ENCODE assay signal across 21 cellular contexts in genomic region chr17:3681565-3681964, GRCh38.
"Had no signal": no experiment of that assay in that cellular context is flagged by ENCODE, and none has a peak within 500 bp of the region (broad histone marks: within the 10 kb centered on the region; RNA-seq: fewer than 3 reads in every experiment).

No MANE protein-coding gene starts in this region.

- H3K4me3 Mint-ChIP-seq: activated CD8-positive, alpha-beta memory T cell treated with anti-CD3 and anti-CD28 coated beads, Interleukin-2, amount 10 ng/mL, durations not matched to agents 7 days and 5 days; activated naive CD8-positive, alpha-beta T cell; memory B cell; neural progenitor cell had no signal

- H3K36me3 Mint-ChIP-seq: activated CD8-positive, alpha-beta memory T cell treated with anti-CD3 and anti-CD28 coated beads, Interleukin-2, amount 10 ng/mL, durations not matched to agents 7 days and 5 days; activated naive CD8-positive, alpha-beta T cell; neural progenitor cell had no signal

- ATAC-seq: activated CD4-positive, CD25-positive, alpha-beta regulatory T cell treated with anti-CD3 and anti-CD28 coated beads, Interleukin-2, amount 50 U/mL, for 24 hours; activated CD8-positive, alpha-beta memory T cell treated with anti-CD3 and anti-CD28 coated beads, Interleukin-2, amount 10 ng/mL, durations not matched to agents 7 days and 5 days; esophagus mucosa; gastroesophageal sphincter; heart left ventricle; left ventricle myocardium superior; psoas muscle; upper lobe of right lung had no signal

- H3K4me3 ChIP-seq: gastroesophageal sphincter, heart left ventricle, neural progenitor cell, ovary, psoas muscle, upper lobe of right lung had no signal

- H3K9me3 Mint-ChIP-seq: memory B cell, neural progenitor cell had no signal

- H3K27ac Mint-ChIP-seq: activated CD8-positive, alpha-beta memory T cell treated with anti-CD3 and anti-CD28 coated beads, Interleukin-2, amount 10 ng/mL, durations not matched to agents 7 days and 5 days; activated naive CD8-positive, alpha-beta T cell; memory B cell; neural progenitor cell had no signal

- DNase-seq: activated CD4-positive, alpha-beta T cell treated with anti-CD3 and anti-CD28 coated beads, Interleukin-2, amount 50 U/mL, for 48 hours; activated CD8-positive, alpha-beta memory T cell treated with anti-CD3 and anti-CD28 coated beads, Interleukin-2, amount 10 ng/mL, durations not matched to agents 7 days and 5 days; cerebellar nuclear complex; cortex of kidney; effector CD4-positive, alpha-beta T cell; heart left ventricle; left ventricle myocardium superior; ovary; psoas muscle; right cardiac atrium; small intestine; stimulated activated CD4-positive, alpha-beta T cell treated with anti-CD3 and anti-CD28 coated beads, Interleukin-4, amount 100 ng/mL, for 24 hours; stimulated activated naive CD4-positive, alpha-beta T cell; SW 1271; upper lobe of right lung had no signal

- H3K27me3 Mint-ChIP-seq: activated CD8-positive, alpha-beta memory T cell treated with anti-CD3 and anti-CD28 coated beads, Interleukin-2, amount 10 ng/mL, durations not matched to agents 7 days and 5 days; activated naive CD8-positive, alpha-beta T cell; memory B cell had no signal
